In genomic region chr7:127769137-127769536, GRCh38 we compare ENCODE assay signal across 19 cellular contexts.
DNase-seq lines count a peak whose midpoint lies in the region; ATAC-seq and TF ChIP-seq lines count a peak whose summit lies in the region.
"Had no signal": no experiment of that assay in that cellular context is flagged by ENCODE, and none has a peak within 500 bp of the region (broad histone marks: within the 10 kb centered on the region; RNA-seq: fewer than 3 reads in every experiment).

No MANE protein-coding gene starts in this region.

- POLR2A ChIA-PET in SK-N-SH (lab: Yijun Ruan, JAX): no interaction called here

- H3F3A ChIP-seq in SK-N-SH (replicated peaks; ENCODE audit: insufficient read depth): peaks cover 34% of the 10 kb centered on the region

- peak overlapping the region; percentile 37; the same call in 1 of the 2 replicates for H3K4me2 ChIP-seq in SK-N-SH
- H3K4me2 ChIP-seq: BLaER1 had no signal

- WGBS in SK-N-SH (ENCODE audit: low lambda C conversion rate): 92% methylated on average over 4 of the region's 4 CpGs

- H3K4me3 Mint-ChIP-seq in IgD-negative memory B cell: no peak overlapping the region
- H3K4me3 Mint-ChIP-seq in endothelial cell (ENCODE audit: unreplicated experiment): no peak overlapping the region
- H3K4me3 Mint-ChIP-seq in natural killer cell treated with Interleukin-12 subunit alpha and Interleukin-12 subunit beta and Interleukin-15 and Interleukin-18, amount 100 ng/mL, for 72 hours: peak overlapping the region; percentile 23
- H3K4me3 Mint-ChIP-seq: CD4-positive, alpha-beta memory T cell had no signal

- H3K79me2 ChIP-seq in SK-N-SH (ENCODE audit: insufficient read depth): peaks cover 95% of the 10 kb centered on the region

- peaks cover 0 to 16% of the 10 kb centered on the region in 2 experiments for H3K36me3 ChIP-seq in SK-N-SH (replicated peaks in 1 of 2; ENCODE audit: control insufficient read depth in 1 of 2, insufficient read depth in 2 of 2, low read length in 1 of 2)
- H3K36me3 ChIP-seq: Peyer's patch had no signal

- H2AFZ ChIP-seq in SK-N-SH (ENCODE audit: low read depth): no peak overlapping the region

- peak overlapping the region in 1 of 2 experiments; percentile 58; a peak in 2 of 4 replicates for H3K27ac ChIP-seq in SK-N-SH (ENCODE audit: low read depth in 2 of 2, low read length in 1 of 2)
- H3K27ac ChIP-seq: 22Rv1, BLaER1, Peyer's patch had no signal

- no peak for TF ChIP-seq CTCF in SK-N-SH (IDR thresholded peaks at IDR 0.05)
- no peak for TF ChIP-seq CTCF in endothelial cell (IDR thresholded peaks at IDR 0.05; ENCODE audit: unreplicated experiment)

- no peak for DNase-seq in SK-N-SH
- DNase-seq in endothelial cell (ENCODE audit: low spot score): no peak
- DNase-seq in natural killer cell treated with Interleukin-12 subunit alpha and Interleukin-12 subunit beta and Interleukin-15 and Interleukin-18, amount 100 ng/mL, for 72 hours (ENCODE audit: low spot score): no peak
- no peak for DNase-seq in NCI-H1105 (lab: John Stamatoyannopoulos, UW)
- no peak for DNase-seq in ureter (ENCODE audit: low spot score)
- no peak for DNase-seq in DMS 273 treated with DMSO at 0.1 percent for 48 hours (lab: John Stamatoyannopoulos, UW)
- DNase-seq: Caco-2; CD4-positive, alpha-beta memory T cell; DMS153; NCI-H1092; NCI-H1436 treated with DMSO at 0.1 percent for 48 hours; NCI-H1930; NK-92 treated with Interleukin-12 subunit alpha and Interleukin-12 subunit beta, amount 100 ng/mL, for 24 hours; Peyer's patch had no signal

- peaks cover 15% of the 10 kb centered on the region for H3K36me3 Mint-ChIP-seq in IgD-negative memory B cell
- peaks cover 15% of the 10 kb centered on the region for H3K36me3 Mint-ChIP-seq in endothelial cell (ENCODE audit: low read depth, unreplicated experiment)
- H3K36me3 Mint-ChIP-seq in natural killer cell treated with Interleukin-12 subunit alpha and Interleukin-12 subunit beta and Interleukin-15 and Interleukin-18, amount 100 ng/mL, for 72 hours: peaks cover 14% of the 10 kb centered on the region

- H3K27ac Mint-ChIP-seq in IgD-negative memory B cell: peak overlapping the region in 2 of 3 donors; percentile 9 to 46
- peak overlapping the region; percentile 22 for H3K27ac Mint-ChIP-seq in endothelial cell (ENCODE audit: unreplicated experiment)
- peak overlapping the region in 1 of 2 donors; percentile 76 for H3K27ac Mint-ChIP-seq in natural killer cell treated with Interleukin-12 subunit alpha and Interleukin-12 subunit beta and Interleukin-15 and Interleukin-18, amount 100 ng/mL, for 72 hours
- H3K27ac Mint-ChIP-seq: CD4-positive, alpha-beta memory T cell had no signal

- peaks cover 47% of the 10 kb centered on the region for H4K20me1 ChIP-seq in SK-N-SH (ENCODE audit: insufficient read depth)

- peaks cover 0 to 2% (median 0%) of the 10 kb centered on the region in 3 donors for H3K9me3 Mint-ChIP-seq in IgD-negative memory B cell
- no peaks in the 10 kb centered on the region for H3K9me3 Mint-ChIP-seq in endothelial cell (ENCODE audit: unreplicated experiment)
- H3K9me3 Mint-ChIP-seq in natural killer cell treated with Interleukin-12 subunit alpha and Interleukin-12 subunit beta and Interleukin-15 and Interleukin-18, amount 100 ng/mL, for 72 hours: no peaks in the 10 kb centered on the region
- H3K9me3 Mint-ChIP-seq: CD4-positive, alpha-beta memory T cell had no signal

- no peaks in the 10 kb centered on the region for H3K27me3 Mint-ChIP-seq in IgD-negative memory B cell
- no peaks in the 10 kb centered on the region for H3K27me3 Mint-ChIP-seq in endothelial cell (ENCODE audit: unreplicated experiment)
- H3K27me3 Mint-ChIP-seq in natural killer cell treated with Interleukin-12 subunit alpha and Interleukin-12 subunit beta and Interleukin-15 and Interleukin-18, amount 100 ng/mL, for 72 hours: no peaks in the 10 kb centered on the region
- H3K27me3 Mint-ChIP-seq: CD4-positive, alpha-beta memory T cell had no signal

- no peak for TF ChIP-seq RAD21 in SK-N-SH (IDR thresholded peaks at IDR 0.05; ENCODE audit: low read length)

- H3K4me1 ChIP-seq in SK-N-SH (ENCODE audit: control insufficient read depth in 1 of 2, insufficient read depth in 2 of 2, low read depth in 1 of 2, low read length in 1 of 2): peaks cover 34 to 37% of the 10 kb centered on the region in 2 experiments
- H3K4me1 ChIP-seq: Caco-2, Peyer's patch had no signal

- TF ChIP-seq EP300 in SK-N-SH (IDR thresholded peaks at IDR 0.05; ENCODE audit: borderline replicate concordance in 1 of 2, low read depth in 1 of 2, low read length in 1 of 2): no peak

- CTCF ChIA-PET in SK-N-SH (lab: Yijun Ruan, JAX): interaction anchor here (0.6 to 1.0 kb wide), 2 partner anchors 198 to 440 kb away, joined by 3 to 4 read pairs; no protein-coding TSS in a partner anchor

- H3K4me1 Mint-ChIP-seq in IgD-negative memory B cell: peaks cover 21 to 46% (median 32%) of the 10 kb centered on the region in 3 donors
- H3K4me1 Mint-ChIP-seq in endothelial cell (ENCODE audit: unreplicated experiment): peaks cover 41% of the 10 kb centered on the region
- peaks cover 57 to 65% of the 10 kb centered on the region in 2 donors for H3K4me1 Mint-ChIP-seq in natural killer cell treated with Interleukin-12 subunit alpha and Interleukin-12 subunit beta and Interleukin-15 and Interleukin-18, amount 100 ng/mL, for 72 hours (ENCODE audit: low read depth in 2 of 2)

- no peaks in the 10 kb centered on the region for H3K9me2 ChIP-seq in SK-N-SH

- H3K27me3 ChIP-seq in SK-N-SH (ENCODE audit: insufficient read depth): no peaks in the 10 kb centered on the region
- H3K27me3 ChIP-seq: BLaER1, Peyer's patch had no signal

- no peak overlapping the region for H3K4me3 ChIP-seq in SK-N-SH (ENCODE audit: low read depth in 2 of 2, low read length in 1 of 2)
- H3K4me3 ChIP-seq: BLaER1, K562, Peyer's patch had no signal

- H3K9ac ChIP-seq in SK-N-SH: no peak overlapping the region
- H3K9ac ChIP-seq: BLaER1 had no signal

- ATAC-seq in SK-N-SH treated with all-trans-retinoic acid at 6 μM for 48 hours: no peak
- no peak for ATAC-seq in natural killer cell treated with Interleukin-12 subunit alpha and Interleukin-12 subunit beta and Interleukin-15 and Interleukin-18, amount 100 ng/mL, for 72 hours
- ATAC-seq: K562 had no signal

- no peaks in the 10 kb centered on the region for H3K9me3 ChIP-seq in SK-N-SH
- H3K9me3 ChIP-seq: Caco-2, Peyer's patch had no signal

TF ChIP-seq in SK-N-SH, 30 proteins besides CTCF, POLR2A, EP300 and RAD21:
- TF ChIP-seq RCOR1 (IDR thresholded peaks at IDR 0.05; ENCODE audit: low read length): no peak
- no peak for TF ChIP-seq ZBTB33 (IDR thresholded peaks at IDR 0.05; ENCODE audit: borderline replicate concordance, low read depth)
- no peak for TF ChIP-seq TEAD4 (IDR thresholded peaks at IDR 0.05; ENCODE audit: borderline replicate concordance, insufficient read depth)
- no peak for TF ChIP-seq TAF1 (IDR thresholded peaks at IDR 0.05; ENCODE audit: borderline replicate concordance, low read depth, low read length)

TF ChIP-seq in SK-N-SH treated with all-trans-retinoic acid at 6 μM for 48 hours, 23 proteins besides CTCF, POLR2A, EP300 and RAD21:
- TF ChIP-seq ZNF565 (CRISPR knock-in tag; conservative IDR thresholded peaks at IDR 0.05; ENCODE audit: low read depth) (no peak), ZNF8 (CRISPR knock-in tag; IDR thresholded peaks at IDR 0.05) (no peak), PATZ1 (CRISPR knock-in tag; IDR thresholded peaks at IDR 0.05; ENCODE audit: borderline replicate concordance) (no peak), OSR1 (CRISPR knock-in tag; IDR thresholded peaks at IDR 0.05) (no peak), CREB5 (CRISPR knock-in tag; IDR thresholded peaks at IDR 0.05; ENCODE audit: low read depth) (no peak), SNAI2 (CRISPR knock-in tag; IDR thresholded peaks at IDR 0.05) (no peak), POU6F1 (CRISPR knock-in tag; IDR thresholded peaks at IDR 0.05; ENCODE audit: borderline replicate concordance, low read depth) (no peak), TOX (CRISPR knock-in tag; IDR thresholded peaks at IDR 0.05; ENCODE audit: borderline replicate concordance) (no peak)
